In the genomic region with DNA sequence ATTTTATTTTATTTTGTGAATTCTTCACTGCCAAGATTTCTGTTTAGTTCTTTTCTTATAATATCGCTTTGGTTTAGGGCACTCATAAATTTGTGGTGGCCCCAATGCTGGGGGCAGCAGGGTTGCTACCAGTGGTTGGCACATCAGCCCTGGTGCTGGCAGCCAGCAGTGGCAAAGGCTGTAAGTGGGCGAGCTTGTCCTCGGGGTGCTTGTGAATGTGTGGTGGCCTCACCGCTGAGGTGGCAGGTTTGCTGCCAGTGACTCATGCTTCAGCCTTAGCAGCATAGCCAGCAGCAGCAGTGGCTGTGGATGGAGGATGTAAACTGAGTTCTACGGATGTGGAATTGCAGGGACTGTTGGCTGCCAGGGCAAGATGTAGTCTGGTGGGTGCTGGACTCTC, we compare ENCODE assay signal across 16 cellular contexts.
DNase-seq lines count a peak whose midpoint lies in the region; ATAC-seq and TF ChIP-seq lines count a peak whose summit lies in the region.
"Had no signal": no experiment of that assay in that cellular context is flagged by ENCODE, and none has a peak within 500 bp of the region (broad histone marks: within the 10 kb centered on the region; RNA-seq: fewer than 3 reads in every experiment).

No MANE protein-coding gene starts in this region.

- no peak overlapping the region for H3K4me3 Mint-ChIP-seq in activated T-cell treated with anti-CD3 and anti-CD28 coated beads, Interleukin-2, amount 50 U/mL, for 4 hours
- H3K4me3 Mint-ChIP-seq: CD8-positive, alpha-beta memory T cell; IgD-negative memory B cell had no signal

- no peaks in the 10 kb centered on the region for H3K27me3 ChIP-seq in A673 (replicated peaks; ENCODE audit: insufficient read depth, low read depth, low read length, poor library complexity)
- H3K27me3 ChIP-seq: BLaER1 had no signal

- no peak overlapping the region for H3K27ac ChIP-seq in A673 (ENCODE audit: low read depth, low read length, poor library complexity, severe bottlenecking)
- H3K27ac ChIP-seq: 22Rv1, BLaER1 had no signal

- no peak for TF ChIP-seq CTCF in A673 (conservative IDR thresholded peaks at IDR 0.05; ENCODE audit: low read depth, low read length)

- peaks cover 4% of the 10 kb centered on the region for H3K4me1 Mint-ChIP-seq in activated T-cell treated with anti-CD3 and anti-CD28 coated beads, Interleukin-2, amount 50 U/mL, for 4 hours (ENCODE audit: low read depth)

- peak; percentile 7 for DNase-seq in NK-92 treated with Interleukin-12 subunit alpha and Interleukin-12 subunit beta, amount 100 ng/mL, for 24 hours (lab: John Stamatoyannopoulos, UW)
- DNase-seq in NK-92 (lab: John Stamatoyannopoulos, UW; ENCODE audit: unreplicated experiment) = no peak
- DNase-seq in HT1080 (ENCODE audit: low read depth) = peak; percentile 46
- peak; percentile 51 for DNase-seq in islet precursor cell
- no peak for DNase-seq in A673 (ENCODE audit: low spot score)
- no peak for DNase-seq in activated T-cell treated with anti-CD3 and anti-CD28 coated beads, Interleukin-2, amount 50 U/mL, for 4 hours
- no peak for DNase-seq in NCI-H1092 (lab: John Stamatoyannopoulos, UW)
- DNase-seq: AML-193; Caco-2; CD8-positive, alpha-beta memory T cell; DND-41; GDM1; H7 had no signal

- intact Hi-C loops in A673 (cut with micrococcal nuclease; ENCODE audit: unreplicated experiment) = no loop called here

- H3K36me3 ChIP-seq in A673 (ENCODE audit: insufficient read depth, low read length, poor library complexity, severe bottlenecking) = no peaks in the 10 kb centered on the region
- H3K36me3 ChIP-seq: BLaER1 had no signal

- H3K4me3 ChIP-seq in A673 (ENCODE audit: low read depth, low read length, poor library complexity, severe bottlenecking) = no peak overlapping the region
- H3K4me3 ChIP-seq: BLaER1 had no signal

- H3K36me3 Mint-ChIP-seq in activated T-cell treated with anti-CD3 and anti-CD28 coated beads, Interleukin-2, amount 50 U/mL, for 4 hours (ENCODE audit: insufficient read depth) = no peaks in the 10 kb centered on the region
- H3K36me3 Mint-ChIP-seq: IgD-negative memory B cell had no signal

- no peak for ATAC-seq in activated T-cell treated with anti-CD3 and anti-CD28 coated beads, Interleukin-2, amount 50 U/mL, for 4 hours

- POLR2A ChIA-PET in A673 (lab: Charles Lee; ENCODE audit: low non-redundant PET) = no interaction called here

- CTCF ChIA-PET in A673 (lab: Charles Lee) = no interaction called here

- no TSS peak for BruUV-seq in A673 (replicated peaks; lab: Mats Ljungman, UMichigan)

- peaks cover 34% of the 10 kb centered on the region for H3K9me3 ChIP-seq in A673 (ENCODE audit: low read depth, low read length, poor library complexity, severe bottlenecking)
- H3K9me3 ChIP-seq: BLaER1, Caco-2 had no signal

- H3K27me3 Mint-ChIP-seq in activated T-cell treated with anti-CD3 and anti-CD28 coated beads, Interleukin-2, amount 50 U/mL, for 4 hours (ENCODE audit: low read depth) = no peaks in the 10 kb centered on the region
- H3K27me3 Mint-ChIP-seq: IgD-negative memory B cell had no signal

- no peaks in the 10 kb centered on the region for H3K4me1 ChIP-seq in A673 (ENCODE audit: insufficient read depth, low read length, poor library complexity, severe bottlenecking)
- H3K4me1 ChIP-seq: BLaER1, Caco-2 had no signal

- peaks cover 10% of the 10 kb centered on the region for H3K9me3 Mint-ChIP-seq in activated T-cell treated with anti-CD3 and anti-CD28 coated beads, Interleukin-2, amount 50 U/mL, for 4 hours

Comparison
In these comparisons a context has a peak if more than half of its experiments do, and no peak if none do; other contexts are left out.
1. DNase-seq: peak in NK-92 treated with Interleukin-12 subunit alpha and Interleukin-12 subunit beta, amount 100 ng/mL, for 24 hours (single experiment), HT1080 (single experiment) and islet precursor cell (single experiment); none in NK-92 (single experiment), A673 (single experiment), activated T-cell treated with anti-CD3 and anti-CD28 coated beads, Interleukin-2, amount 50 U/mL, for 4 hours (single experiment) and NCI-H1092 (single experiment).